Comparison of ENCODE assay signal across 27 cellular contexts in genomic region chr14:31386271-31386670, GRCh38.
"Had no signal": no experiment of that assay in that cellular context is flagged by ENCODE, and none has a peak within 500 bp of the region (broad histone marks: within the 10 kb centered on the region; RNA-seq: fewer than 3 reads in every experiment).

No MANE protein-coding gene starts in this region.

- H3K9me3 ChIP-seq: colonic mucosa, esophagus muscularis mucosa, esophagus squamous epithelium, gastrocnemius medialis, gastroesophageal sphincter, heart left ventricle, heart right ventricle had no signal

- DNase-seq: colonic mucosa; cortex of kidney; dermis blood vessel endothelial cell; dorsolateral prefrontal cortex; effector CD4-positive, alpha-beta T cell; effector CD8-positive, alpha-beta T cell; effector memory CD4-positive, alpha-beta T cell; effector memory CD8-positive, alpha-beta T cell; endodermal cell; erythroblast; esophagus squamous epithelium; foreskin fibroblast; foreskin keratinocyte; foreskin melanocyte; gastrocnemius medialis; glutamatergic neuron; head of caudate nucleus; heart left ventricle; heart right ventricle had no signal

- H3K27ac ChIP-seq: colonic mucosa, coronary artery, dorsolateral prefrontal cortex, epithelial cell of prostate, esophagus muscularis mucosa, esophagus squamous epithelium, foreskin keratinocyte, gastrocnemius medialis, gastroesophageal sphincter, heart left ventricle, heart right ventricle had no signal

- H3K36me3 ChIP-seq: colonic mucosa had no signal

- H3K4me1 ChIP-seq: colonic mucosa, esophagus squamous epithelium, foreskin keratinocyte had no signal

- FAIRE-seq: colon, endometrium, endothelial cell of umbilical vein, frontal cortex had no signal

- H3K4me3 ChIP-seq: colonic mucosa, coronary artery, dorsolateral prefrontal cortex, esophagus muscularis mucosa, esophagus squamous epithelium, gastrocnemius medialis, gastroesophageal sphincter, heart left ventricle, heart right ventricle had no signal

- H3K27me3 ChIP-seq: colonic mucosa, dorsolateral prefrontal cortex, esophagus muscularis mucosa, esophagus squamous epithelium, foreskin keratinocyte, gastrocnemius medialis, gastroesophageal sphincter, heart left ventricle, heart right ventricle had no signal
